9 cellular contexts compared by ENCODE assay signal in the genomic region with DNA sequence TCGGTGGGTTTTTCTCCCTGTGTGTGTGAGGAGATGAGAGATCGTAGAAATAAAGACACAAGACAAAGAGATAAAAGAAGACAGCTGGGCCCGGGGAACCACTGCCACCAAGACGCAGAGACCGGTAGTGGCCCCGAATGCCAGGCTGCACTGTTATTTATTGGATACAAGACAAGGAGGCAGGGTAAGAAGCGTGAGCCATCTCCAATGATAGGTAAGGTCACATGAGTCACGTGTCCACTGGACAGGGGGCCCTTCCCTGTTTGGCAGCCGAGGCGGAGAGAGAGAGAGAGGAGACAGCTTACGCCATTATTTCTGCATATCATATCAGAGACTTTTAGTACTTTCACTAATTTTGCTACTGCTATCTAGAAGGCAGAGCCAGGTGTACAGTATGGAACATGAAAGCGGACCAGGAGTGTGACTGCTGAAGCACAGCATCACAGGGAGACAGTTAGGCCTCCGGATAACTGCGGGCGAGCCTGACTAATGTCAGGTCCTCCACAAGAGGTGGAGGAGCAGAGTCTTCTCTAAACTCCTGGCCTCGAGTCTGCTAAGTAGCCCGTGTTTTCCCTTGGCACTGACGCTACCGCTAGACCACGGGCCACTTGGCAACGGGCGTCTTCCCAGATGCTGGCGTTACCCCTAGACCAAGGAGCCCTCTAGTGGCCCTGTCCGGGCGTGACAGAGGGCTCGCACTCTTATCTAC. TPM values are rescaled to one million over a fixed set of nuclear protein-coding genes. Genes with fewer than 3 reads are reported as not detected.
DNase-seq lines count a peak whose midpoint lies in the region; ATAC-seq and TF ChIP-seq lines count a peak whose summit lies in the region.
"Not testable (repeated sequence)": the region's sequence is repeated elsewhere in the genome, so short reads cannot be mapped to it uniquely, and the experiment has no call there.
"Had no signal": no experiment of that assay in that cellular context is flagged by ENCODE, and none has a peak within 500 bp of the region (broad histone marks: within the 10 kb centered on the region; RNA-seq: fewer than 3 reads in every experiment).

No MANE protein-coding gene starts in this region.

- not testable (repeated sequence) for H3K4me3 ChIP-seq in BLaER1, GM23338

- not testable (repeated sequence) for H3K79me2 ChIP-seq in GM23338 (replicated peaks; ENCODE audit: insufficient read depth)

- H3K9me3 ChIP-seq in BLaER1; T-helper 17 cell (ENCODE audit: control insufficient read depth, low read length, poor library complexity, severe bottlenecking): not testable (repeated sequence)

- not testable (repeated sequence) for H2AFZ ChIP-seq in GM23338

- H3K9ac ChIP-seq in BLaER1: not testable (repeated sequence)

- H3K4me3 Mint-ChIP-seq in GM23338; T-helper 17 cell; activated naive CD8-positive, alpha-beta T cell treated with anti-CD3 and anti-CD28 coated beads for 36 hours: not testable (repeated sequence)

- peaks cover 13% of the 10 kb centered on the region for H3K4me1 ChIP-seq in BLaER1
- H3K4me1 ChIP-seq in GM23338 (ENCODE audit: insufficient read depth): not testable (repeated sequence)

- H3K4me1 Mint-ChIP-seq in GM23338: not testable (repeated sequence)
- peaks cover 15% of the 10 kb centered on the region for H3K4me1 Mint-ChIP-seq in T-helper 17 cell
- H3K4me1 Mint-ChIP-seq in activated naive CD8-positive, alpha-beta T cell treated with anti-CD3 and anti-CD28 coated beads for 36 hours: peaks cover 31% of the 10 kb centered on the region

- not testable (repeated sequence) for H3K27ac Mint-ChIP-seq in GM23338; activated naive CD8-positive, alpha-beta T cell treated with anti-CD3 and anti-CD28 coated beads for 36 hours
- peak overlapping the region; percentile 82 for H3K27ac Mint-ChIP-seq in T-helper 17 cell

- not testable (repeated sequence) for H4K20me1 ChIP-seq in BLaER1; GM23338 (replicated peaks; ENCODE audit: insufficient read depth)

- H3K9me2 ChIP-seq in GM23338 (ENCODE audit: insufficient read depth): not testable (repeated sequence)

- H3K27me3 ChIP-seq in BLaER1; GM23338 (ENCODE audit: insufficient read depth): not testable (repeated sequence)

- peaks cover 85% of the 10 kb centered on the region for H3K9me3 Mint-ChIP-seq in GM23338
- not testable (repeated sequence) for H3K9me3 Mint-ChIP-seq in activated naive CD8-positive, alpha-beta T cell treated with anti-CD3 and anti-CD28 coated beads for 36 hours

- peak overlapping the region; percentile 29 for H3K4me2 ChIP-seq in BLaER1
- not testable (repeated sequence) for H3K4me2 ChIP-seq in GM23338

- not testable (repeated sequence) for H3K27ac ChIP-seq in BLaER1; GM23338 (ENCODE audit: low read depth)

- H3K36me3 Mint-ChIP-seq in GM23338 (ENCODE audit: low read depth): peaks cover 30% of the 10 kb centered on the region
- H3K36me3 Mint-ChIP-seq in T-helper 17 cell (ENCODE audit: low read depth); activated naive CD8-positive, alpha-beta T cell treated with anti-CD3 and anti-CD28 coated beads for 36 hours: not testable (repeated sequence)

- ATAC-seq in GM23338, T-helper 17 cell: not testable (repeated sequence)

- not testable (repeated sequence) for H3K27me3 Mint-ChIP-seq in GM23338 (ENCODE audit: insufficient read depth, low read depth, poor library complexity); T-helper 17 cell; activated naive CD8-positive, alpha-beta T cell treated with anti-CD3 and anti-CD28 coated beads for 36 hours

- not testable (repeated sequence) for H3K36me3 ChIP-seq in BLaER1; GM23338 (ENCODE audit: insufficient read depth)

- TF ChIP-seq CTCF in GM23338 (conservative IDR thresholded peaks at IDR 0.05; ENCODE audit: low read depth in 2 of 2): peak; percentile 62 to 84

- DNase-seq in GM23338 (ENCODE audit: low spot score) (peak; percentile 81), NCI-H2227 (lab: John Stamatoyannopoulos, UW; ENCODE audit: unreplicated experiment) (peak; percentile 48), T-helper 17 cell (peak in 1 of 3 donors; percentile 23), fibroblast of the conjunctiva (ENCODE audit: low read depth) (peak; percentile 30), mesenteric fat pad (ENCODE audit: low spot score) (peak; percentile 91)
- DNase-seq in activated naive CD8-positive, alpha-beta T cell treated with anti-CD3 and anti-CD28 coated beads for 36 hours: peak; percentile 59
- DNase-seq in stimulated activated CD4-positive, alpha-beta T cell treated with anti-CD3 and anti-CD28 coated beads, Interleukin-4, amount 100 ng/mL, for 4 hours: peak; percentile 30 to 51

- not testable (repeated sequence) for H3F3A ChIP-seq in GM23338 (replicated peaks; ENCODE audit: low read depth)

RNA-seq across cellular contexts. Expression of gene TNFSF14, which starts 37.1 kb away (rescaled TPM):
- total RNA-seq in GM23338 (2014; rRNA removed; shearing (Covaris generic)): not detected in 2 replicates
- polyA plus RNA-seq in GM23338 (2016; fragmentation: Nextera tagmentation; extraction: Ambion mirVana): not detected in 2 replicates
- 1 to 10 TPM; 5.0 to 5.6 TPM for total RNA-seq in T-helper 17 cell
- total RNA-seq in activated naive CD8-positive, alpha-beta T cell treated with anti-CD3 and anti-CD28 coated beads for 36 hours: 10 to 100 TPM; 68.0 to 72.8 TPM
- 4.5 TPM for total RNA-seq in mesenteric fat pad

RNA-seq across cellular contexts. Expression of gene CD70, which starts 42.0 kb away (rescaled TPM):
- 2.0 and 7.3 TPM in 2 replicates for total RNA-seq in GM23338 (2014; rRNA removed; shearing (Covaris generic))
- polyA plus RNA-seq in GM23338 (2016; fragmentation: Nextera tagmentation; extraction: Ambion mirVana): 7.1 and 7.3 TPM in 2 replicates
- total RNA-seq in T-helper 17 cell (1 to 10 TPM; 3.0 to 4.5 TPM), mesenteric fat pad (not detected)
- 10 to 100 TPM; 15.2 to 15.3 TPM for total RNA-seq in activated naive CD8-positive, alpha-beta T cell treated with anti-CD3 and anti-CD28 coated beads for 36 hours
- total RNA-seq: subcutaneous adipose tissue had no signal

Comparison
In these comparisons a context has a peak if more than half of its experiments do, and no peak if none do; other contexts are left out.
1. RNA of gene TNFSF14, which starts 37.1 kb away (total RNA-seq): 68.0 to 72.8 TPM in activated naive CD8-positive, alpha-beta T cell treated with anti-CD3 and anti-CD28 coated beads for 36 hours; 5.0 to 5.6 TPM in T-helper 17 cell, 4.5 TPM in mesenteric fat pad (single experiment) and not detected in GM23338; every median in the first group is over 10 times any median in the second.